Comparison of ENCODE assay signal across 9 cellular contexts in genomic region chr2:68789603-68790002, GRCh38. TPM values are rescaled to one million over a fixed set of nuclear protein-coding genes. Genes with fewer than 3 reads are reported as not detected.
DNase-seq lines count a peak whose midpoint lies in the region; ATAC-seq and TF ChIP-seq lines count a peak whose summit lies in the region.
"Had no signal": no experiment of that assay in that cellular context is flagged by ENCODE, and none has a peak within 500 bp of the region (broad histone marks: within the 10 kb centered on the region; RNA-seq: fewer than 3 reads in every experiment).

No MANE protein-coding gene starts in this region.

- no peak overlapping the region for H3K4me3 ChIP-seq in CD4-positive, CD25-positive, alpha-beta regulatory T cell (ENCODE audit: low read depth, low read length)

- peak overlapping the region; percentile 72 for H3K27ac ChIP-seq in CD4-positive, CD25-positive, alpha-beta regulatory T cell (ENCODE audit: insufficient read depth, low read length, poor library complexity, severe bottlenecking)

- POLR2A ChIA-PET in activated B cell treated with CpG ODN at 0.5 μM for 24 hours (lab: Charles Lee): interaction anchor here (0.8 to 22.1 kb wide), 26 partner anchors 10 to 323 kb away, joined by 3 to 1418 read pairs (median 8); partner anchors contain the start of genes APLF, ARHGAP25 and FBXO48

- H3K27me3 ChIP-seq in CD4-positive, CD25-positive, alpha-beta regulatory T cell (ENCODE audit: control insufficient read depth, insufficient read depth, low read length): no peaks in the 10 kb centered on the region

- peak in 1 of 3 donors; percentile 55 for DNase-seq in CD4-positive, CD25-positive, alpha-beta regulatory T cell
- DNase-seq in activated B cell treated with CpG ODN at 0.5 μM for 24 hours: peak; percentile 75
- DNase-seq in NCI-H2171 (lab: John Stamatoyannopoulos, UW): no peak
- no peak for DNase-seq in nucleus accumbens (lab: John Stamatoyannopoulos, UW)
- no peak for DNase-seq in medulla oblongata (ENCODE audit: extremely low spot score)
- DNase-seq in OCI-M2 (lab: John Stamatoyannopoulos, UW; ENCODE audit: unreplicated experiment): no peak
- DNase-seq: KBM-7 had no signal

- CTCF ChIA-PET in activated B cell treated with CpG ODN at 0.5 μM for 24 hours (lab: Charles Lee): interaction anchor here (1.3 to 5.9 kb wide), 11 partner anchors 13 to 120 kb away, joined by 3 to 47 read pairs (median 6); no protein-coding TSS in a partner anchor

- ATAC-seq in CD4-positive, CD25-positive, alpha-beta regulatory T cell (ENCODE audit: low read depth in 2 of 2): peak; percentile 70 to 77
- ATAC-seq in GM18909 (IDR thresholded peaks at IDR 0.05; ENCODE audit: poor library complexity, unreplicated experiment) (peak; percentile 100), HG02884 (IDR thresholded peaks at IDR 0.05; ENCODE audit: unreplicated experiment) (peak; percentile 99), activated B cell treated with CpG ODN at 0.5 μM for 24 hours (ENCODE audit: low read depth) (peak; percentile 87)

- TF ChIP-seq CTCF in activated B cell treated with CpG ODN at 0.5 μM for 24 hours (IDR thresholded peaks at IDR 0.05): no peak

- H3K4me3 Mint-ChIP-seq in CD4-positive, CD25-positive, alpha-beta regulatory T cell: peak overlapping the region in 1 of 4 donors; percentile 25
- H3K4me3 Mint-ChIP-seq in activated B cell treated with CpG ODN at 0.5 μM for 24 hours: peak overlapping the region; percentile 61

- intact Hi-C loops in activated B cell treated with CpG ODN at 0.5 μM for 24 hours (cut with micrococcal nuclease): loop anchor here (1.0 to 5.0 kb wide), 10 partner anchors 15 to 537 kb away; partner anchors contain the start of genes ARHGAP25 and PPP3R1

- H3K9me3 ChIP-seq in CD4-positive, CD25-positive, alpha-beta regulatory T cell (ENCODE audit: control insufficient read depth in 2 of 2, low read length in 2 of 2): no peaks in the 10 kb centered on the region

- H3K36me3 Mint-ChIP-seq in CD4-positive, CD25-positive, alpha-beta regulatory T cell: peaks cover 46% of the 10 kb centered on the region
- H3K36me3 Mint-ChIP-seq in activated B cell treated with CpG ODN at 0.5 μM for 24 hours (ENCODE audit: low read depth): peaks cover 46% of the 10 kb centered on the region

- H3K4me1 ChIP-seq in CD4-positive, CD25-positive, alpha-beta regulatory T cell (ENCODE audit: control insufficient read depth, insufficient read depth, low read length, poor library complexity, severe bottlenecking): peaks cover 52% of the 10 kb centered on the region

- H3K9me3 Mint-ChIP-seq in CD4-positive, CD25-positive, alpha-beta regulatory T cell: no peaks in the 10 kb centered on the region
- no peaks in the 10 kb centered on the region for H3K9me3 Mint-ChIP-seq in activated B cell treated with CpG ODN at 0.5 μM for 24 hours

- peaks cover 90% of the 10 kb centered on the region for H3K36me3 ChIP-seq in CD4-positive, CD25-positive, alpha-beta regulatory T cell (ENCODE audit: control insufficient read depth, insufficient read depth, low read length)

- no peaks in the 10 kb centered on the region for H3K27me3 Mint-ChIP-seq in CD4-positive, CD25-positive, alpha-beta regulatory T cell
- no peaks in the 10 kb centered on the region for H3K27me3 Mint-ChIP-seq in activated B cell treated with CpG ODN at 0.5 μM for 24 hours

- peaks cover 34 to 60% (median 50%) of the 10 kb centered on the region in 4 donors for H3K4me1 Mint-ChIP-seq in CD4-positive, CD25-positive, alpha-beta regulatory T cell
- H3K4me1 Mint-ChIP-seq in activated B cell treated with CpG ODN at 0.5 μM for 24 hours: peaks cover 47% of the 10 kb centered on the region

- peak overlapping the region; percentile 57 to 96 (median 83) for H3K27ac Mint-ChIP-seq in CD4-positive, CD25-positive, alpha-beta regulatory T cell
- H3K27ac Mint-ChIP-seq in activated B cell treated with CpG ODN at 0.5 μM for 24 hours: no peak overlapping the region

RNA-seq across cellular contexts. Expression of gene ARHGAP25, which starts 55.0 kb away (rescaled TPM):
- total RNA-seq in CD4-positive, CD25-positive, alpha-beta regulatory T cell: 142 TPM
- polyA plus RNA-seq in CD4-positive, CD25-positive, alpha-beta regulatory T cell: 100 to 1,000 TPM in 3 of 4 donors, 10 to 100 TPM in 1; 97.8 to 148 (median 124) TPM
- 324 and 336 TPM in 2 replicates for total RNA-seq in activated B cell treated with CpG ODN at 0.5 μM for 24 hours
